ENCODE assay signal across 1 cellular context in the genomic region with DNA sequence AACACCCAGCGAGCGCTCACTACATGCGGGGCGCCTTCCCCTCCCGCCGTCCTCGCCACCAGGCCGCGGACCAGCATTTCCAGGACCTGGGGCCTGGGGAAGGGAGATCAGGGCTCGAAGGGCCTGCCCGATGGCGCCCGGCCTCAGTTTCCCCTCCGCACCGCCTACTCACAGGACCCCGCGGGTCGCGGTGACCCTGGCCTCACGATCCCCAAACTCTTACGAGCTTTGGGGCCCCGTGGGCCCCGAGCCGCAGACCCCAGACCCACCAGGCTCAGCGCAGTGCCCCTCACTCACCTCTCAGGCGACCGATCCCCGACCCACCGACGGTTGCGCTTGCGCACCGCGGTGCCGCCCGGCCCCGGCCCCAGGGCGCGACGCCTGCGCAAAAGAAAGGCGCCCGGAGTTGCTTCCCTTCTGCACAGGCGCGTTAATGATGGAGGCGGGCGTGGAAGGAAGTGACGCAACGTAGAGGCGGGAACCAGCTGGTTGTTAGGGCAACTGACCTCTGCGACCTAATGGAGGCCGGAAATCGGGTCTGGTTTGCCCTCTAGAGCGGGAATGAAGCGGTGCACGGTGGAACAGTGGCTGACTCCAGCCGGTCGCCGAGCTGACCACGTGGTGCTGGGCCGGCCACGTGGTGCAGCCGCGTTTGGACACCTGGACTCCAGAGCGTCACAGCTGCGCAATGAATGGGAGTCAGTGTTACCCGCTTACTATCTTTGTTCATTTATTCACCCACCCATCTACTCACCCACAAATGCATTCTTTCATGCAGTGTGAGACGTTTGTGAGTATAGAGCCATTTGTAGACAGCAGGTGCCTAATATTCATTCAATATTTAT.
TF ChIP-seq lines count a peak whose summit lies in the region.

SGTA (minus strand) TSS at position 338 of the 845 bp plus-strand sequence. CDS start 14,205 bp downstream, outside the sequence.

TF ChIP-seq in K562, 482 proteins besides CTCF, POLR2A, EP300 and RAD21 (continued from another document and continues in another):
- TF ChIP-seq E4F1 (CRISPR knock-in tag; IDR thresholded peaks at IDR 0.05; ENCODE audit: borderline replicate concordance) = no peak
- TF ChIP-seq SPI1 (IDR thresholded peaks at IDR 0.05; ENCODE audit: borderline replicate concordance, low read depth, low read length) = peak; percentile 82
- TF ChIP-seq MAZ (CRISPR knock-in tag; conservative IDR thresholded peaks at IDR 0.05 in 1 of 2, IDR thresholded peaks at IDR 0.05 in 1 of 2) = peak; percentile 53 to 66; a peak in 2 of 4 replicates
- peak; percentile 100 for TF ChIP-seq L3MBTL2 (IDR thresholded peaks at IDR 0.05)
- TF ChIP-seq MEF2A (IDR thresholded peaks at IDR 0.05; ENCODE audit: control insufficient read depth, low read depth, low read length) = 0 out of 2 replicates have a peak, but pooled peaks have one; percentile 14
- TF ChIP-seq HMGXB4 (CRISPR knock-in tag; IDR thresholded peaks at IDR 0.05) = peak; percentile 96
- TF ChIP-seq HMGN3 (IDR thresholded peaks at IDR 0.05; ENCODE audit: borderline replicate concordance, extremely low read depth, insufficient read length, low read depth, low read length) = peak; percentile 57
- TF ChIP-seq, protein P1, sequence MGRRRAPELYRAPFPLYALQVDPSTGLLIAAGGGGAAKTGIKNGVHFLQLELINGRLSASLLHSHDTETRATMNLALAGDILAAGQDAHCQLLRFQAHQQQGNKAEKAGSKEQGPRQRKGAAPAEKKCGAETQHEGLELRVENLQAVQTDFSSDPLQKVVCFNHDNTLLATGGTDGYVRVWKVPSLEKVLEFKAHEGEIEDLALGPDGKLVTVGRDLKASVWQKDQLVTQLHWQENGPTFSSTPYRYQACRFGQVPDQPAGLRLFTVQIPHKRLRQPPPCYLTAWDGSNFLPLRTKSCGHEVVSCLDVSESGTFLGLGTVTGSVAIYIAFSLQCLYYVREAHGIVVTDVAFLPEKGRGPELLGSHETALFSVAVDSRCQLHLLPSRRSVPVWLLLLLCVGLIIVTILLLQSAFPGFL (CRISPR knock-in tag; IDR thresholded peaks at IDR 0.05) = 0 out of 2 replicates have a peak, but pooled peaks have one; percentile 22
- no peak for TF ChIP-seq KHSRP (IDR thresholded peaks at IDR 0.05)
- TF ChIP-seq ARNT (IDR thresholded peaks at IDR 0.05) = peak in 1 of 2 experiments; percentile 65; a peak in 1 of 4 replicates
- 0 out of 2 replicates have a peak, but pooled peaks have one; percentile 29 for TF ChIP-seq ZNF165 (CRISPR knock-in tag; IDR thresholded peaks at IDR 0.05; ENCODE audit: borderline replicate concordance)
- TF ChIP-seq ZBTB33 (CRISPR knock-in tag; IDR thresholded peaks at IDR 0.05) = peak; percentile 94
- TF ChIP-seq, protein P2, sequence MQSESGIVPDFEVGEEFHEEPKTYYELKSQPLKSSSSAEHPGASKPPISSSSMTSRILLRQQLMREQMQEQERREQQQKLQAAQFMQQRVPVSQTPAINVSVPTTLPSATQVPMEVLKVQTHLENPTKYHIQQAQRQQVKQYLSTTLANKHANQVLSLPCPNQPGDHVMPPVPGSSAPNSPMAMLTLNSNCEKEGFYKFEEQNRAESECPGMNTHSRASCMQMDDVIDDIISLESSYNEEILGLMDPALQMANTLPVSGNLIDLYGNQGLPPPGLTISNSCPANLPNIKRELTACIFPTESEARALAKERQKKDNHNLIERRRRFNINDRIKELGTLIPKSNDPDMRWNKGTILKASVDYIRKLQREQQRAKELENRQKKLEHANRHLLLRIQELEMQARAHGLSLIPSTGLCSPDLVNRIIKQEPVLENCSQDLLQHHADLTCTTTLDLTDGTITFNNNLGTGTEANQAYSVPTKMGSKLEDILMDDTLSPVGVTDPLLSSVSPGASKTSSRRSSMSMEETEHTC (IDR thresholded peaks at IDR 0.05) = no peak
- peak in 1 of 2 experiments; percentile 37; a peak in 1 of 4 replicates for TF ChIP-seq NONO (IDR thresholded peaks at IDR 0.05; ENCODE audit: low read depth in 2 of 2, low read length in 1 of 2)
- peak; percentile 57 for TF ChIP-seq BHLHE40 (IDR thresholded peaks at IDR 0.05; ENCODE audit: low read length)
- TF ChIP-seq CBFB (CRISPR knock-in tag; IDR thresholded peaks at IDR 0.05) = peak; percentile 92; the same call in 1 of the 2 replicates
- no peak for TF ChIP-seq ARID3A (IDR thresholded peaks at IDR 0.05; ENCODE audit: borderline replicate concordance, low read depth, low read length)
- peak; percentile 55; the same call in 1 of the 2 replicates for TF ChIP-seq NFIC (IDR thresholded peaks at IDR 0.05)
- TF ChIP-seq ZNF740 (CRISPR knock-in tag; IDR thresholded peaks at IDR 0.05) = peak; percentile 89
- no peak for TF ChIP-seq ZNF740 (tag; IDR thresholded peaks at IDR 0.05)
- TF ChIP-seq, protein P3, sequence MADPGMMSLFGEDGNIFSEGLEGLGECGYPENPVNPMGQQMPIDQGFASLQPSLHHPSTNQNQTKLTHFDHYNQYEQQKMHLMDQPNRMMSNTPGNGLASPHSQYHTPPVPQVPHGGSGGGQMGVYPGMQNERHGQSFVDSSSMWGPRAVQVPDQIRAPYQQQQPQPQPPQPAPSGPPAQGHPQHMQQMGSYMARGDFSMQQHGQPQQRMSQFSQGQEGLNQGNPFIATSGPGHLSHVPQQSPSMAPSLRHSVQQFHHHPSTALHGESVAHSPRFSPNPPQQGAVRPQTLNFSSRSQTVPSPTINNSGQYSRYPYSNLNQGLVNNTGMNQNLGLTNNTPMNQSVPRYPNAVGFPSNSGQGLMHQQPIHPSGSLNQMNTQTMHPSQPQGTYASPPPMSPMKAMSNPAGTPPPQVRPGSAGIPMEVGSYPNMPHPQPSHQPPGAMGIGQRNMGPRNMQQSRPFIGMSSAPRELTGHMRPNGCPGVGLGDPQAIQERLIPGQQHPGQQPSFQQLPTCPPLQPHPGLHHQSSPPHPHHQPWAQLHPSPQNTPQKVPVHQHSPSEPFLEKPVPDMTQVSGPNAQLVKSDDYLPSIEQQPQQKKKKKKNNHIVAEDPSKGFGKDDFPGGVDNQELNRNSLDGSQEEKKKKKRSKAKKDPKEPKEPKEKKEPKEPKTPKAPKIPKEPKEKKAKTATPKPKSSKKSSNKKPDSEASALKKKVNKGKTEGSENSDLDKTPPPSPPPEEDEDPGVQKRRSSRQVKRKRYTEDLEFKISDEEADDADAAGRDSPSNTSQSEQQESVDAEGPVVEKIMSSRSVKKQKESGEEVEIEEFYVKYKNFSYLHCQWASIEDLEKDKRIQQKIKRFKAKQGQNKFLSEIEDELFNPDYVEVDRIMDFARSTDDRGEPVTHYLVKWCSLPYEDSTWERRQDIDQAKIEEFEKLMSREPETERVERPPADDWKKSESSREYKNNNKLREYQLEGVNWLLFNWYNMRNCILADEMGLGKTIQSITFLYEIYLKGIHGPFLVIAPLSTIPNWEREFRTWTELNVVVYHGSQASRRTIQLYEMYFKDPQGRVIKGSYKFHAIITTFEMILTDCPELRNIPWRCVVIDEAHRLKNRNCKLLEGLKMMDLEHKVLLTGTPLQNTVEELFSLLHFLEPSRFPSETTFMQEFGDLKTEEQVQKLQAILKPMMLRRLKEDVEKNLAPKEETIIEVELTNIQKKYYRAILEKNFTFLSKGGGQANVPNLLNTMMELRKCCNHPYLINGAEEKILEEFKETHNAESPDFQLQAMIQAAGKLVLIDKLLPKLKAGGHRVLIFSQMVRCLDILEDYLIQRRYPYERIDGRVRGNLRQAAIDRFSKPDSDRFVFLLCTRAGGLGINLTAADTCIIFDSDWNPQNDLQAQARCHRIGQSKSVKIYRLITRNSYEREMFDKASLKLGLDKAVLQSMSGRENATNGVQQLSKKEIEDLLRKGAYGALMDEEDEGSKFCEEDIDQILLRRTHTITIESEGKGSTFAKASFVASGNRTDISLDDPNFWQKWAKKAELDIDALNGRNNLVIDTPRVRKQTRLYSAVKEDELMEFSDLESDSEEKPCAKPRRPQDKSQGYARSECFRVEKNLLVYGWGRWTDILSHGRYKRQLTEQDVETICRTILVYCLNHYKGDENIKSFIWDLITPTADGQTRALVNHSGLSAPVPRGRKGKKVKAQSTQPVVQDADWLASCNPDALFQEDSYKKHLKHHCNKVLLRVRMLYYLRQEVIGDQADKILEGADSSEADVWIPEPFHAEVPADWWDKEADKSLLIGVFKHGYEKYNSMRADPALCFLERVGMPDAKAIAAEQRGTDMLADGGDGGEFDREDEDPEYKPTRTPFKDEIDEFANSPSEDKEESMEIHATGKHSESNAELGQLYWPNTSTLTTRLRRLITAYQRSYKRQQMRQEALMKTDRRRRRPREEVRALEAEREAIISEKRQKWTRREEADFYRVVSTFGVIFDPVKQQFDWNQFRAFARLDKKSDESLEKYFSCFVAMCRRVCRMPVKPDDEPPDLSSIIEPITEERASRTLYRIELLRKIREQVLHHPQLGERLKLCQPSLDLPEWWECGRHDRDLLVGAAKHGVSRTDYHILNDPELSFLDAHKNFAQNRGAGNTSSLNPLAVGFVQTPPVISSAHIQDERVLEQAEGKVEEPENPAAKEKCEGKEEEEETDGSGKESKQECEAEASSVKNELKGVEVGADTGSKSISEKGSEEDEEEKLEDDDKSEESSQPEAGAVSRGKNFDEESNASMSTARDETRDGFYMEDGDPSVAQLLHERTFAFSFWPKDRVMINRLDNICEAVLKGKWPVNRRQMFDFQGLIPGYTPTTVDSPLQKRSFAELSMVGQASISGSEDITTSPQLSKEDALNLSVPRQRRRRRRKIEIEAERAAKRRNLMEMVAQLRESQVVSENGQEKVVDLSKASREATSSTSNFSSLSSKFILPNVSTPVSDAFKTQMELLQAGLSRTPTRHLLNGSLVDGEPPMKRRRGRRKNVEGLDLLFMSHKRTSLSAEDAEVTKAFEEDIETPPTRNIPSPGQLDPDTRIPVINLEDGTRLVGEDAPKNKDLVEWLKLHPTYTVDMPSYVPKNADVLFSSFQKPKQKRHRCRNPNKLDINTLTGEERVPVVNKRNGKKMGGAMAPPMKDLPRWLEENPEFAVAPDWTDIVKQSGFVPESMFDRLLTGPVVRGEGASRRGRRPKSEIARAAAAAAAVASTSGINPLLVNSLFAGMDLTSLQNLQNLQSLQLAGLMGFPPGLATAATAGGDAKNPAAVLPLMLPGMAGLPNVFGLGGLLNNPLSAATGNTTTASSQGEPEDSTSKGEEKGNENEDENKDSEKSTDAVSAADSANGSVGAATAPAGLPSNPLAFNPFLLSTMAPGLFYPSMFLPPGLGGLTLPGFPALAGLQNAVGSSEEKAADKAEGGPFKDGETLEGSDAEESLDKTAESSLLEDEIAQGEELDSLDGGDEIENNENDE (IDR thresholded peaks at IDR 0.05; ENCODE audit: low read depth, low read length) = no peak
- no peak for TF ChIP-seq ZBTB8A (IDR thresholded peaks at IDR 0.05; ENCODE audit: partially characterized antibody)
